ENCODE assay signal across 16 cellular contexts in genomic region chr20:57573893-57574292, GRCh38. TPM values are rescaled to one million over a fixed set of nuclear protein-coding genes. Genes with fewer than 3 reads are reported as not detected.
DNase-seq lines count a peak whose midpoint lies in the region; ATAC-seq, FAIRE-seq and TF ChIP-seq lines count a peak whose summit lies in the region.
"Had no signal": no experiment of that assay in that cellular context is flagged by ENCODE, and none has a peak within 500 bp of the region (broad histone marks: within the 10 kb centered on the region; RNA-seq: fewer than 3 reads in every experiment).

No MANE protein-coding gene starts in this region.

- H3F3A ChIP-seq in SU-DHL-6 (ENCODE audit: insufficient read depth) = no peaks in the 10 kb centered on the region

- no peaks in the 10 kb centered on the region for H3K4me1 Mint-ChIP-seq in CD14-positive monocyte
- H3K4me1 Mint-ChIP-seq: CD4-positive, alpha-beta memory T cell had no signal

- no TSS peak for BruUV-seq in HCT116 (replicated peaks; lab: Mats Ljungman, UMichigan)
- BruUV-seq in HepG2 (replicated peaks; lab: Mats Ljungman, UMichigan) = no TSS peak

- peak; percentile 10; the same call in 1 of the 2 replicates for TF ChIP-seq RAD21 in HCT116 (IDR thresholded peaks at IDR 0.05; ENCODE audit: low read depth)
- TF ChIP-seq RAD21 in HepG2 (CRISPR knock-in tag; IDR thresholded peaks at IDR 0.05) = no peak

- CTCF ChIA-PET in HCT116 (lab: Charles Lee) = no interaction called here
- CTCF ChIA-PET in HepG2 (lab: Yijun Ruan, JAX; ENCODE audit: low intra/inter-chr PET ratio, low total read pairs) = interaction anchor here (1.9 kb wide), 1 partner anchor 48 kb away, joined by 12 read pairs; no protein-coding TSS in a partner anchor

- in situ Hi-C loops in HepG2 (cut with HindIII; ENCODE audit: extremely low pct_ligation_motif_present, low pct_unique_long_range_greater_than_20kb) = no loop called here

- H3K9me2 ChIP-seq in HCT116 (ENCODE audit: insufficient read depth) (no peaks in the 10 kb centered on the region), SU-DHL-6 (replicated peaks; ENCODE audit: insufficient read depth, low read length) (no peaks in the 10 kb centered on the region)

- H4K20me1 ChIP-seq in HCT116 (ENCODE audit: insufficient read depth) (no peaks in the 10 kb centered on the region), SU-DHL-6 (ENCODE audit: low read depth, low read length) (no peaks in the 10 kb centered on the region), HepG2 (ENCODE audit: insufficient read depth, low read length) (no peaks in the 10 kb centered on the region)

- POLR2A ChIA-PET in HCT116 (lab: Charles Lee) = no interaction called here
- POLR2A ChIA-PET in HepG2 (lab: Yijun Ruan, JAX) = interaction anchor here (12.9 kb wide), 1 partner anchor 14 kb away, joined by 96 read pairs; the partner anchor contains the start of gene PCK1

- no peak overlapping the region for H3K27ac Mint-ChIP-seq in CD14-positive monocyte
- H3K27ac Mint-ChIP-seq: CD4-positive, alpha-beta memory T cell had no signal

- peaks cover 26 to 37% (median 32%) of the 10 kb centered on the region in 3 donors for H3K27me3 Mint-ChIP-seq in CD14-positive monocyte (ENCODE audit: low read depth in 3 of 3)

- H3K27ac ChIP-seq in HCT116 (ENCODE audit: low read depth, low read length) (no peak overlapping the region), SU-DHL-6 (ENCODE audit: low read depth, low read length) (no peak overlapping the region), HepG2 (ENCODE audit: extremely low read length, insufficient read depth, low read length) (no peak overlapping the region), upper lobe of left lung (no peak overlapping the region)

- no peak overlapping the region for H3K4me2 ChIP-seq in HCT116 (ENCODE audit: low read length)
- H3K4me2 ChIP-seq in SU-DHL-6 (ENCODE audit: low read depth, low read length, poor library complexity, severe bottlenecking) = no peak overlapping the region
- no peak overlapping the region for H3K4me2 ChIP-seq in HepG2 (ENCODE audit: low read depth, low read length)

- H3K36me3 Mint-ChIP-seq in CD14-positive monocyte = no peaks in the 10 kb centered on the region
- H3K36me3 Mint-ChIP-seq: CD4-positive, alpha-beta memory T cell had no signal

- 57% methylated on average over 5 of the region's 5 CpGs for WGBS in HepG2 (ENCODE audit: low lambda C conversion rate)
- 51 to 58% methylated on average over 5 of the region's 5 CpGs for WGBS in upper lobe of left lung, 2 donors

- no peak for DNase-seq in CD14-positive monocyte (ENCODE audit: low spot score)
- no peak for DNase-seq in HCT116 (ENCODE audit: low read depth, low spot score)
- DNase-seq in HepG2 (ENCODE audit: low spot score) = no peak
- no peak for DNase-seq in upper lobe of left lung
- DNase-seq in activated CD4-positive, alpha-beta T cell treated with anti-CD3 and anti-CD28 coated beads, Interleukin-2, amount 50 U/mL, for 4 hours = no peak
- DNase-seq in NCI-H510A treated with DMSO at 0.1 percent for 48 hours (lab: John Stamatoyannopoulos, UW) = no peak
- DNase-seq: activated naive CD4-positive, alpha-beta T cell treated with anti-CD3 and anti-CD28 coated beads, Interleukin-2, amount 50 U/mL, for 16 hours; CD4-positive, alpha-beta memory T cell had no signal

- H3K9me3 ChIP-seq in HCT116 (ENCODE audit: control insufficient read depth in 1 of 2, insufficient read depth in 1 of 2, low read depth in 1 of 2, low read length in 2 of 2) (no peaks in the 10 kb centered on the region), SU-DHL-6 (ENCODE audit: insufficient read depth, low read length) (no peaks in the 10 kb centered on the region), HepG2 (ENCODE audit: low read length) (no peaks in the 10 kb centered on the region), upper lobe of left lung (no peaks in the 10 kb centered on the region)

- RAD21 ChIA-PET in HCT116 (lab: Charles Lee; ENCODE audit: low non-redundant PET in 1 of 2, low total read pairs in 2 of 2, uncharacterized antibody in 2 of 2, unreplicated experiment in 2 of 2) = no interaction called here

- ATAC-seq in HCT116 (peak; percentile 83), HepG2 (peak; percentile 41), upper lobe of left lung (ENCODE audit: low FRiP score in 2 of 2) (no peak), HG03196 (IDR thresholded peaks at IDR 0.05; ENCODE audit: unreplicated experiment) (no peak)
- ATAC-seq: GM12878, left lobe of liver had no signal

- H2AFZ ChIP-seq in HCT116 (ENCODE audit: low read depth, low read length, poor library complexity, severe bottlenecking) = no peak overlapping the region
- H2AFZ ChIP-seq in SU-DHL-6 (ENCODE audit: low read depth, low read length, severe bottlenecking) = no peak overlapping the region
- no peak overlapping the region for H2AFZ ChIP-seq in HepG2 (ENCODE audit: low read length)

- H3K9ac ChIP-seq in HCT116 (ENCODE audit: low read length) (no peak overlapping the region), SU-DHL-6 (ENCODE audit: low read length) (no peak overlapping the region), HepG2 (ENCODE audit: insufficient read depth, low read depth, low read length) (no peak overlapping the region)

- TF ChIP-seq CTCF in CD14-positive monocyte (IDR thresholded peaks at IDR 0.05) (peak; percentile 16), HCT116 (IDR thresholded peaks at IDR 0.05 in 2 of 3, conservative IDR thresholded peaks at IDR 0.05 in 1 of 3; ENCODE audit: borderline replicate concordance in 1 of 3, insufficient read depth in 1 of 3, low read depth in 2 of 3, low read length in 2 of 3) (peak in 2 of 3 experiments; percentile 68 to 76; a peak in 4 of 6 replicates), SU-DHL-6 (IDR thresholded peaks at IDR 0.05; ENCODE audit: insufficient read depth, low read length, poor library complexity, severe bottlenecking) (peak; percentile 37), HepG2 (CRISPR knock-in tag; IDR thresholded peaks at IDR 0.05) (peak; percentile 71), upper lobe of left lung (IDR thresholded peaks at IDR 0.05) (no peak)

- intact Hi-C loops in CD14-positive monocyte (cut with micrococcal nuclease) = no loop called here
- intact Hi-C loops in HCT116 (cut with micrococcal nuclease) = no loop called here
- intact Hi-C loops in HepG2 (cut with micrococcal nuclease; ENCODE audit: unreplicated experiment) = no loop called here

- H3K9me3 Mint-ChIP-seq in CD14-positive monocyte = no peaks in the 10 kb centered on the region
- H3K9me3 Mint-ChIP-seq: CD4-positive, alpha-beta memory T cell had no signal

- H3K4me3 ChIP-seq in HCT116 (replicated peaks in 1 of 2; ENCODE audit: low read depth in 1 of 2, low read length in 2 of 2) (no peak overlapping the region), SU-DHL-6 (ENCODE audit: insufficient read depth, low read length, poor library complexity, severe bottlenecking) (no peak overlapping the region), HepG2 (replicated peaks in 1 of 3; ENCODE audit: insufficient read depth in 1 of 3, low read depth in 2 of 3, low read length in 3 of 3) (no peak overlapping the region), upper lobe of left lung (no peak overlapping the region)
- H3K4me3 ChIP-seq: GM12878 had no signal

- TF ChIP-seq POLR2A in HCT116 (IDR thresholded peaks at IDR 0.05; ENCODE audit: borderline replicate concordance, extremely low read depth, insufficient read depth, insufficient read length) (no peak), HepG2 (IDR thresholded peaks at IDR 0.05; ENCODE audit: insufficient read depth in 1 of 2, low read depth in 2 of 2, low read length in 2 of 2) (no peak), upper lobe of left lung (IDR thresholded peaks at IDR 0.05) (no peak)

- no peak for TF ChIP-seq EP300 in HepG2 (IDR thresholded peaks at IDR 0.05; ENCODE audit: low read depth in 2 of 2, low read length in 2 of 2)
- no peak for TF ChIP-seq EP300 in HepG2 (CRISPR knock-in tag; IDR thresholded peaks at IDR 0.05; ENCODE audit: borderline replicate concordance)
- TF ChIP-seq EP300 in upper lobe of left lung (IDR thresholded peaks at IDR 0.05) = no peak

- H3K4me3 Mint-ChIP-seq in CD14-positive monocyte = no peak overlapping the region

- H3K79me2 ChIP-seq in HCT116 (ENCODE audit: insufficient read depth, low read length) (no peaks in the 10 kb centered on the region), SU-DHL-6 (ENCODE audit: insufficient read depth, low read length) (no peaks in the 10 kb centered on the region), HepG2 (ENCODE audit: insufficient read depth, low read length) (no peaks in the 10 kb centered on the region)

- H3K36me3 ChIP-seq in HCT116 (ENCODE audit: control insufficient read depth in 1 of 2, insufficient read depth in 2 of 2, low read length in 2 of 2) (no peaks in the 10 kb centered on the region), SU-DHL-6 (ENCODE audit: low read length) (no peaks in the 10 kb centered on the region), HepG2 (replicated peaks in 1 of 2; ENCODE audit: control insufficient read depth in 1 of 2, insufficient read depth in 2 of 2, low read length in 2 of 2) (no peaks in the 10 kb centered on the region), upper lobe of left lung (no peaks in the 10 kb centered on the region)

- H3K4me1 ChIP-seq in HCT116 (ENCODE audit: control insufficient read depth in 1 of 2, insufficient read depth in 2 of 2, low read length in 2 of 2) (no peaks in the 10 kb centered on the region), HepG2 (ENCODE audit: insufficient read depth, low read length) (peaks cover 62% of the 10 kb centered on the region), upper lobe of left lung (no peaks in the 10 kb centered on the region)

- H3K27me3 ChIP-seq in HCT116 (ENCODE audit: insufficient read depth, low read length) = peaks cover 51% of the 10 kb centered on the region
- no peaks in the 10 kb centered on the region for H3K27me3 ChIP-seq in SU-DHL-6 (ENCODE audit: low read length)
- H3K27me3 ChIP-seq in HepG2 (ENCODE audit: control insufficient read depth in 1 of 2, insufficient read depth in 2 of 2, low read length in 2 of 2) = peaks cover 1 to 10% of the 10 kb centered on the region in 2 experiments; a peak in 3 of 5 replicates
- no peaks in the 10 kb centered on the region for H3K27me3 ChIP-seq in upper lobe of left lung

- FAIRE-seq in HepG2 (lab: Jason Lieb, UNC) = peak; percentile 32
- FAIRE-seq: GM12878 had no signal

RNA-seq across cellular contexts. Expression of gene PCK1, which starts 13.0 kb away (rescaled TPM):
- polyA plus RNA-seq in CD14-positive monocyte (not detected), HepG2 (2011; rRNA removed) (6.5 and 19.5 TPM in 2 replicates)
- total RNA-seq in HCT116 (2021; ENCODE audit: unreplicated experiment) (0.49 TPM), HepG2 (2016; rRNA removed; fragmentation: Illumina TruSeq; extraction: Trizol) (5.4 and 12.6 TPM in 2 replicates), upper lobe of left lung (1 to 10 TPM in 1 of 6 donors, under 1 TPM in 2, not detected in 3; 0.23 to 1.3 (median 0.51) TPM)
- 0.11 TPM in 1 of 2 replicates, not detected in the other for polyA plus RNA-seq in HCT116 (2012)
- total RNA-seq in HepG2 (2016; cell fraction: cytosol; rRNA removed; fragmentation: Illumina TruSeq; extraction: Trizol; ENCODE audit: low read depth) = 3.7 TPM in 2 replicates
- 5.2 and 15.5 TPM in 2 replicates for total RNA-seq in HepG2 (2016; cell fraction: insoluble cytoplasmic fraction; rRNA removed; fragmentation: Illumina TruSeq; extraction: Trizol)
- total RNA-seq in HepG2 (2016; cell fraction: membrane; rRNA removed; fragmentation: Illumina TruSeq; extraction: Trizol) = 3.3 and 3.9 TPM in 2 replicates
- total RNA-seq in HepG2 (2016; cell fraction: nucleus; rRNA removed; fragmentation: Illumina TruSeq; extraction: Trizol) = 23.9 and 29.1 TPM in 2 replicates
- polyA plus RNA-seq in HepG2 (2011; cell fraction: cytosol; rRNA removed) = 2.9 and 9.4 TPM in 2 replicates
- polyA plus RNA-seq in HepG2 (2011; cell fraction: nucleus; rRNA removed) = 21.5 and 61.9 TPM in 2 replicates
- 220 and 303 TPM in 2 replicates for polyA plus RNA-seq in HepG2 (2012)
- 0.43 and 0.67 TPM in 2 replicates for polyA plus RNA-seq in HepG2 (2016; cell fraction: cytosol; fragmentation: Illumina TruSeq; extraction: Trizol; ENCODE audit: low read depth)
- polyA plus RNA-seq in HepG2 (2016; cell fraction: insoluble cytoplasmic fraction; fragmentation: Illumina TruSeq; extraction: Trizol; ENCODE audit: low read depth) = 5.0 and 5.7 TPM in 2 replicates
- polyA plus RNA-seq in HepG2 (2016; cell fraction: membrane; fragmentation: Illumina TruSeq; extraction: Trizol; ENCODE audit: low read depth) = 0.71 and 0.72 TPM in 2 replicates
- polyA plus RNA-seq in HepG2 (2016; cell fraction: nucleus; fragmentation: Illumina TruSeq; extraction: Trizol; ENCODE audit: insufficient read depth, low read depth) = 17.4 and 17.7 TPM in 2 replicates
- polyA minus RNA-seq in HepG2 (2011; rRNA and poly(A)+ RNA removed; ENCODE audit: low replicate concordance) = 0.12 and 22.5 TPM in 2 replicates
- 7.7 and 23.7 TPM in 2 replicates for polyA minus RNA-seq in HepG2 (2011; cell fraction: cytosol; rRNA and poly(A)+ RNA removed)
- 39.8 and 149 TPM in 2 replicates for polyA minus RNA-seq in HepG2 (2011; cell fraction: nucleus; rRNA and poly(A)+ RNA removed)
- total RNA-seq: CD4-positive, alpha-beta memory T cell; LHCN-M2; T-helper 1 cell treated with Interleukin-12 subunit alpha and Interleukin-12 subunit beta and Interleukin-4 antibody, amounts not matched to agents 30 ng/mL and 1 ng/mL, for 36 hours had no signal
- polyA plus RNA-seq: CD4-positive, alpha-beta memory T cell had no signal

RNA-seq across cellular contexts. Expression of gene ZBP1, which starts 46.3 kb away (rescaled TPM):
- polyA plus RNA-seq in CD14-positive monocyte (1 to 10 TPM; 2.8 to 3.0 TPM), HepG2 (2011; rRNA removed) (not detected in 2 replicates)
- total RNA-seq in HCT116 (2021; ENCODE audit: unreplicated experiment) (not detected), HepG2 (2016; rRNA removed; fragmentation: Illumina TruSeq; extraction: Trizol) (not detected in 2 replicates), upper lobe of left lung (1 to 10 TPM; 3.2 to 9.4 (median 4.8) TPM)
- polyA plus RNA-seq in HCT116 (2012) = not detected in 2 replicates
- total RNA-seq in HepG2 (2016; cell fraction: cytosol; rRNA removed; fragmentation: Illumina TruSeq; extraction: Trizol; ENCODE audit: low read depth) = not detected in 2 replicates
- not detected in 2 replicates for total RNA-seq in HepG2 (2016; cell fraction: insoluble cytoplasmic fraction; rRNA removed; fragmentation: Illumina TruSeq; extraction: Trizol)
- total RNA-seq in HepG2 (2016; cell fraction: membrane; rRNA removed; fragmentation: Illumina TruSeq; extraction: Trizol) = not detected in 2 replicates
- total RNA-seq in HepG2 (2016; cell fraction: nucleus; rRNA removed; fragmentation: Illumina TruSeq; extraction: Trizol) = not detected in 2 replicates
- not detected in 2 replicates for polyA plus RNA-seq in HepG2 (2011; cell fraction: cytosol; rRNA removed)
- polyA plus RNA-seq in HepG2 (2011; cell fraction: nucleus; rRNA removed) = not detected in 2 replicates
- not detected in 2 replicates for polyA plus RNA-seq in HepG2 (2012)
- not detected in 2 replicates for polyA plus RNA-seq in HepG2 (2016; cell fraction: cytosol; fragmentation: Illumina TruSeq; extraction: Trizol; ENCODE audit: low read depth)
- polyA plus RNA-seq in HepG2 (2016; cell fraction: insoluble cytoplasmic fraction; fragmentation: Illumina TruSeq; extraction: Trizol; ENCODE audit: low read depth) = not detected in 2 replicates
- polyA plus RNA-seq in HepG2 (2016; cell fraction: membrane; fragmentation: Illumina TruSeq; extraction: Trizol; ENCODE audit: low read depth) = not detected in 2 replicates
- not detected in 2 replicates for polyA plus RNA-seq in HepG2 (2016; cell fraction: nucleus; fragmentation: Illumina TruSeq; extraction: Trizol; ENCODE audit: insufficient read depth, low read depth)
- not detected in 2 replicates for polyA minus RNA-seq in HepG2 (2011; rRNA and poly(A)+ RNA removed; ENCODE audit: low replicate concordance)
- polyA minus RNA-seq in HepG2 (2011; cell fraction: cytosol; rRNA and poly(A)+ RNA removed) = not detected in 2 replicates
- polyA minus RNA-seq in HepG2 (2011; cell fraction: nucleus; rRNA and poly(A)+ RNA removed) = not detected in 2 replicates
- total RNA-seq: LHCN-M2, NCI-H460 had no signal

RNA-seq across cellular contexts. Expression of gene CTCFL, which starts 49.0 kb away (rescaled TPM):
- polyA plus RNA-seq in CD14-positive monocyte = not detected
- 0.34 TPM for total RNA-seq in HCT116 (2021; ENCODE audit: unreplicated experiment)
- not detected in 2 replicates for polyA plus RNA-seq in HCT116 (2012)
- not detected in 2 replicates for total RNA-seq in HepG2 (2016; rRNA removed; fragmentation: Illumina TruSeq; extraction: Trizol)
- total RNA-seq in HepG2 (2016; cell fraction: cytosol; rRNA removed; fragmentation: Illumina TruSeq; extraction: Trizol; ENCODE audit: low read depth) = not detected in 2 replicates
- total RNA-seq in HepG2 (2016; cell fraction: insoluble cytoplasmic fraction; rRNA removed; fragmentation: Illumina TruSeq; extraction: Trizol) = not detected in 2 replicates
- not detected in 2 replicates for total RNA-seq in HepG2 (2016; cell fraction: membrane; rRNA removed; fragmentation: Illumina TruSeq; extraction: Trizol)
- total RNA-seq in HepG2 (2016; cell fraction: nucleus; rRNA removed; fragmentation: Illumina TruSeq; extraction: Trizol) = not detected in 2 replicates
- 0.04 and 0.05 TPM in 2 replicates for polyA plus RNA-seq in HepG2 (2011; rRNA removed)
- 0.03 TPM in 1 of 2 replicates, not detected in the other for polyA plus RNA-seq in HepG2 (2011; cell fraction: cytosol; rRNA removed)
- not detected in 2 replicates for polyA plus RNA-seq in HepG2 (2011; cell fraction: nucleus; rRNA removed)
- 0.13 and 0.42 TPM in 2 replicates for polyA plus RNA-seq in HepG2 (2012)
- not detected in 2 replicates for polyA plus RNA-seq in HepG2 (2016; cell fraction: cytosol; fragmentation: Illumina TruSeq; extraction: Trizol; ENCODE audit: low read depth)
- polyA plus RNA-seq in HepG2 (2016; cell fraction: insoluble cytoplasmic fraction; fragmentation: Illumina TruSeq; extraction: Trizol; ENCODE audit: low read depth) = not detected in 2 replicates
- not detected in 2 replicates for polyA plus RNA-seq in HepG2 (2016; cell fraction: membrane; fragmentation: Illumina TruSeq; extraction: Trizol; ENCODE audit: low read depth)
- polyA plus RNA-seq in HepG2 (2016; cell fraction: nucleus; fragmentation: Illumina TruSeq; extraction: Trizol; ENCODE audit: insufficient read depth, low read depth) = not detected in 2 replicates
- 0.22 and 0.26 TPM in 2 replicates for polyA minus RNA-seq in HepG2 (2011; rRNA and poly(A)+ RNA removed; ENCODE audit: low replicate concordance)
- polyA minus RNA-seq in HepG2 (2011; cell fraction: cytosol; rRNA and poly(A)+ RNA removed) = not detected in 2 replicates
- not detected in 2 replicates for polyA minus RNA-seq in HepG2 (2011; cell fraction: nucleus; rRNA and poly(A)+ RNA removed)
- total RNA-seq in upper lobe of left lung = under 1 TPM in 3 of 6 donors, not detected in 3; 0.11 to 0.17 (median 0.14) TPM
- total RNA-seq: CD4-positive, alpha-beta memory T cell; cerebellum; LHCN-M2; NCI-H460; T-helper 1 cell treated with Interleukin-12 subunit alpha and Interleukin-12 subunit beta and Interleukin-4 antibody, amounts not matched to agents 30 ng/mL and 1 ng/mL, for 36 hours had no signal
- polyA plus RNA-seq: CD4-positive, alpha-beta memory T cell had no signal

Comparison
In these comparisons a context has a peak if more than half of its experiments do, and no peak if none do; other contexts are left out.
1. CTCF ChIP-seq: peak in CD14-positive monocyte (single experiment), HCT116 (2 of 3), SU-DHL-6 (single experiment) and HepG2 (single experiment); none in upper lobe of left lung (0 of 6).
2. ATAC-seq: peak in HCT116 (single experiment) and HepG2 (single experiment); none in upper lobe of left lung (0 of 2) and HG03196 (single experiment).